In genomic region chr15:60575995-60576394, GRCh38 we compare ENCODE assay signal across 16 cellular contexts.
A peak's percentile ranks its signal among the peaks of the same experiment; 100 is the strongest.
DNase-seq lines count a peak whose midpoint lies in the region; ATAC-seq and TF ChIP-seq lines count a peak whose summit lies in the region.
"Had no signal": no experiment of that assay in that cellular context is flagged by ENCODE, and none has a peak within 500 bp of the region (broad histone marks: within the 10 kb centered on the region; RNA-seq: fewer than 3 reads in every experiment).

No MANE protein-coding gene starts in this region.

- H3K27ac Mint-ChIP-seq in activated CD8-positive, alpha-beta T cell treated with anti-CD3 and anti-CD28 coated beads, Interleukin-2, amount 10 ng/mL, durations not matched to agents 7 days and 5 days: peak overlapping the region; percentile 53
- peak overlapping the region; percentile 88 to 95 (median 92) for H3K27ac Mint-ChIP-seq in immature natural killer cell
- H3K27ac Mint-ChIP-seq: mesothelial cell of epicardium; stimulated activated naive B cell treated with anti-CD40 and anti-IgM and Interleukin-4, amounts not matched to agents 10 μg/mL and 1 μg/mL and 100 μg/mL, for 72 hours had no signal

- no peaks in the 10 kb centered on the region for H3K36me3 ChIP-seq in right atrium auricular region
- H3K36me3 ChIP-seq: colonic mucosa had no signal

- no peak overlapping the region for H3K4me3 Mint-ChIP-seq in activated CD8-positive, alpha-beta T cell treated with anti-CD3 and anti-CD28 coated beads, Interleukin-2, amount 10 ng/mL, durations not matched to agents 7 days and 5 days
- H3K4me3 Mint-ChIP-seq in immature natural killer cell: peak overlapping the region; percentile 59 to 86 (median 75)
- H3K4me3 Mint-ChIP-seq: mesothelial cell of epicardium; stimulated activated naive B cell treated with anti-CD40 and anti-IgM and Interleukin-4, amounts not matched to agents 10 μg/mL and 1 μg/mL and 100 μg/mL, for 72 hours had no signal

- POLR2A ChIA-PET in activated CD8-positive, alpha-beta T cell treated with anti-CD3 and anti-CD28 coated beads, Interleukin-2, amount 10 ng/mL, durations not matched to agents 7 days and 5 days (lab: Charles Lee): interaction anchor here (0.7 to 8.0 kb wide), 2 partner anchors 8 to 272 kb away, joined by 6 to 97 read pairs; no protein-coding TSS in a partner anchor

- H3K9me3 Mint-ChIP-seq in activated CD8-positive, alpha-beta T cell treated with anti-CD3 and anti-CD28 coated beads, Interleukin-2, amount 10 ng/mL, durations not matched to agents 7 days and 5 days (ENCODE audit: insufficient read depth): no peaks in the 10 kb centered on the region
- H3K9me3 Mint-ChIP-seq in immature natural killer cell: no peaks in the 10 kb centered on the region
- H3K9me3 Mint-ChIP-seq: mesothelial cell of epicardium; stimulated activated naive B cell treated with anti-CD40 and anti-IgM and Interleukin-4, amounts not matched to agents 10 μg/mL and 1 μg/mL and 100 μg/mL, for 72 hours had no signal

- H3K4me1 Mint-ChIP-seq in activated CD8-positive, alpha-beta T cell treated with anti-CD3 and anti-CD28 coated beads, Interleukin-2, amount 10 ng/mL, durations not matched to agents 7 days and 5 days (ENCODE audit: low read depth): peaks cover 87% of the 10 kb centered on the region
- H3K4me1 Mint-ChIP-seq in immature natural killer cell: peaks cover 96 to 99% of the 10 kb centered on the region in 2 donors
- H3K4me1 Mint-ChIP-seq: stimulated activated naive B cell treated with anti-CD40 and anti-IgM and Interleukin-4, amounts not matched to agents 10 μg/mL and 1 μg/mL and 100 μg/mL, for 72 hours had no signal

- peaks cover 37% of the 10 kb centered on the region for H3K36me3 Mint-ChIP-seq in activated CD8-positive, alpha-beta T cell treated with anti-CD3 and anti-CD28 coated beads, Interleukin-2, amount 10 ng/mL, durations not matched to agents 7 days and 5 days (ENCODE audit: low read depth)
- H3K36me3 Mint-ChIP-seq in immature natural killer cell: peaks cover 3 to 11% (median 3%) of the 10 kb centered on the region in 3 donors
- H3K36me3 Mint-ChIP-seq: mesothelial cell of epicardium; stimulated activated naive B cell treated with anti-CD40 and anti-IgM and Interleukin-4, amounts not matched to agents 10 μg/mL and 1 μg/mL and 100 μg/mL, for 72 hours had no signal

- H3K27me3 Mint-ChIP-seq in activated CD8-positive, alpha-beta T cell treated with anti-CD3 and anti-CD28 coated beads, Interleukin-2, amount 10 ng/mL, durations not matched to agents 7 days and 5 days (ENCODE audit: low read depth): no peaks in the 10 kb centered on the region
- H3K27me3 Mint-ChIP-seq in immature natural killer cell (ENCODE audit: low read depth in 3 of 3): peaks cover 0 to 4% (median 2%) of the 10 kb centered on the region in 3 donors
- H3K27me3 Mint-ChIP-seq: stimulated activated naive B cell treated with anti-CD40 and anti-IgM and Interleukin-4, amounts not matched to agents 10 μg/mL and 1 μg/mL and 100 μg/mL, for 72 hours had no signal

- no peak overlapping the region for H3K4me3 ChIP-seq in right atrium auricular region
- H3K4me3 ChIP-seq: colonic mucosa had no signal

- H3K4me1 ChIP-seq in right atrium auricular region: no peaks in the 10 kb centered on the region
- H3K4me1 ChIP-seq: colonic mucosa had no signal

- intact Hi-C loops in Right ventricle myocardium superior (cut with DNase I): no loop called here

- H3K27ac ChIP-seq in right atrium auricular region: no peak overlapping the region
- H3K27ac ChIP-seq: colonic mucosa had no signal

- peak; percentile 59 for ATAC-seq in Right ventricle myocardium superior (ENCODE audit: poor library complexity)
- no peak for ATAC-seq in activated CD8-positive, alpha-beta T cell treated with anti-CD3 and anti-CD28 coated beads, Interleukin-2, amount 10 ng/mL, durations not matched to agents 7 days and 5 days
- no peak for ATAC-seq in GM21717 (IDR thresholded peaks at IDR 0.05; ENCODE audit: unreplicated experiment)
- no peak for ATAC-seq in GM18909 (IDR thresholded peaks at IDR 0.05; ENCODE audit: poor library complexity, unreplicated experiment)
- ATAC-seq: stimulated activated naive B cell treated with anti-CD40 and anti-IgM and Interleukin-4, amounts not matched to agents 10 μg/mL and 1 μg/mL and 100 μg/mL, for 72 hours had no signal

- DNase-seq in Right ventricle myocardium superior (no peak), right atrium auricular region (ENCODE audit: low spot score) (no peak), immature natural killer cell (no peak), DMS53 treated with DMSO at 0.1 percent for 48 hours (lab: John Stamatoyannopoulos, UW; ENCODE audit: unreplicated experiment) (no peak)
- no peak for DNase-seq in activated CD8-positive, alpha-beta T cell treated with anti-CD3 and anti-CD28 coated beads, Interleukin-2, amount 10 ng/mL, durations not matched to agents 7 days and 5 days
- no peak for DNase-seq in activated CD4-positive, alpha-beta T cell treated with anti-CD3 and anti-CD28 coated beads, Interleukin-2, amount 50 U/mL, for 48 hours
- DNase-seq: C1 segment of cervical spinal cord; colonic mucosa; KG1; NCI-H446; SIG-M5; stimulated activated CD4-positive, alpha-beta T cell treated with anti-CD3 and anti-CD28 coated beads, Interleukin-12 subunit alpha, Interleukin-12 subunit beta, amount 100 ng/mL, for 4 hours; stimulated activated naive B cell treated with anti-CD40 and anti-IgM and Interleukin-4, amounts not matched to agents 10 μg/mL and 1 μg/mL and 100 μg/mL, for 72 hours had no signal

- no peaks in the 10 kb centered on the region for H3K27me3 ChIP-seq in right atrium auricular region
- H3K27me3 ChIP-seq: colonic mucosa had no signal

- no peak for TF ChIP-seq CTCF in right atrium auricular region (IDR thresholded peaks at IDR 0.05)

- CTCF ChIA-PET in activated CD8-positive, alpha-beta T cell treated with anti-CD3 and anti-CD28 coated beads, Interleukin-2, amount 10 ng/mL, durations not matched to agents 7 days and 5 days (lab: Charles Lee): interaction anchor here (0.9 to 8.8 kb wide), 4 partner anchors 7 to 68 kb away, joined by 4 to 116 read pairs (median 38); no protein-coding TSS in a partner anchor

- no peaks in the 10 kb centered on the region for H3K9me3 ChIP-seq in right atrium auricular region
- H3K9me3 ChIP-seq: colonic mucosa had no signal
